In genomic region chr14:55707365-55707804, GRCh38 we compare ENCODE assay signal across 8 cellular contexts.
DNase-seq lines count a peak whose midpoint lies in the region; ATAC-seq and TF ChIP-seq lines count a peak whose summit lies in the region.

No MANE protein-coding gene starts in this region.

- no peaks in the 10 kb centered on the region for H3K79me1 ChIP-seq in H9 (ENCODE audit: insufficient read depth, low read depth, low read length, poor library complexity, severe bottlenecking)

- no peak overlapping the region for H2AFZ ChIP-seq in H9 (ENCODE audit: low read length)
- H2AFZ ChIP-seq in OCI-LY3 (ENCODE audit: low read depth, low read length): no peak overlapping the region

- H3K56ac ChIP-seq in H9 (ENCODE audit: insufficient read length, low read depth, low read length): no peak overlapping the region

- no peak overlapping the region for H4K5ac ChIP-seq in H9 (ENCODE audit: insufficient read length, low read depth, low read length)

- H4K91ac ChIP-seq in H9 (ENCODE audit: insufficient read length, low read depth, low read length): no peak overlapping the region

- no peak overlapping the region for H3K4ac ChIP-seq in H9 (ENCODE audit: low read depth, low read length)

- H3K9ac ChIP-seq in H9 (ENCODE audit: extremely low read depth, insufficient read length, low read length) (no peak overlapping the region), OCI-LY3 (ENCODE audit: low read length) (no peak overlapping the region)

- ATAC-seq in GM18858 (IDR thresholded peaks at IDR 0.05; ENCODE audit: unreplicated experiment) (no peak), HG03565 (IDR thresholded peaks at IDR 0.05; ENCODE audit: unreplicated experiment) (no peak), GM18505 (IDR thresholded peaks at IDR 0.05; ENCODE audit: unreplicated experiment) (no peak)

- no peaks in the 10 kb centered on the region for H3K27me3 ChIP-seq in H9 (ENCODE audit: insufficient read depth, low read length)
- no peaks in the 10 kb centered on the region for H3K27me3 ChIP-seq in OCI-LY3 (ENCODE audit: low read depth, low read length)

- H2BK20ac ChIP-seq in H9 (ENCODE audit: low read depth, low read length, poor library complexity, severe bottlenecking): no peak overlapping the region

- H3K36me3 Mint-ChIP-seq in H9 (ENCODE audit: insufficient read depth in 1 of 3, low read depth in 3 of 3) (peaks cover 0 to 4% (median 0%) of the 10 kb centered on the region in 3 experiments; a peak in 2 of 7 replicates), osteocyte (ENCODE audit: unreplicated experiment) (no peaks in the 10 kb centered on the region)

- H3K27ac Mint-ChIP-seq in H9: no peak overlapping the region
- peak overlapping the region; percentile 28 for H3K27ac Mint-ChIP-seq in osteocyte (ENCODE audit: unreplicated experiment)

- H3K4me3 ChIP-seq in OCI-LY3 (ENCODE audit: low read length) (no peak overlapping the region), epithelial cell of esophagus (ENCODE audit: low read length) (no peak overlapping the region)

- no peak overlapping the region for H3K18ac ChIP-seq in H9 (ENCODE audit: insufficient read length, low read depth, low read length)

- H3K36me3 ChIP-seq in OCI-LY3 (replicated peaks; ENCODE audit: low read depth, low read length): no peaks in the 10 kb centered on the region

- H3K4me1 ChIP-seq in H9 (ENCODE audit: insufficient read depth, low read length): no peaks in the 10 kb centered on the region
- peaks cover 2% of the 10 kb centered on the region for H3K4me1 ChIP-seq in OCI-LY3 (ENCODE audit: low read length)

- no peak overlapping the region for H3K23ac ChIP-seq in H9 (ENCODE audit: insufficient read length, low read depth, low read length)

- DNase-seq in AG20443 (ENCODE audit: low spot score): peak; percentile 52
- DNase-seq in H9: no peak
- DNase-seq in epithelial cell of esophagus (ENCODE audit: low read depth): peak; percentile 66
- DNase-seq in osteocyte (ENCODE audit: extremely low spot score, unreplicated experiment): no peak

- H3K4me3 Mint-ChIP-seq in H9: no peak overlapping the region
- H3K4me3 Mint-ChIP-seq in osteocyte (ENCODE audit: unreplicated experiment): no peak overlapping the region

- TF ChIP-seq CTCF in H9 (conservative IDR thresholded peaks at IDR 0.05) (peak; percentile 72), OCI-LY3 (IDR thresholded peaks at IDR 0.05; ENCODE audit: low read depth, low read length) (peak; percentile 68), epithelial cell of esophagus (IDR thresholded peaks at IDR 0.05; ENCODE audit: insufficient read depth, low read depth, low read length, missing control alignments) (peak; percentile 71), osteocyte (IDR thresholded peaks at IDR 0.05) (peak; percentile 76)

- no peak overlapping the region for H4K8ac ChIP-seq in H9 (replicated peaks; ENCODE audit: insufficient read length, low read depth, low read length)

- H3K27ac ChIP-seq in H9 (ENCODE audit: insufficient read length, low read depth, low read length): no peak overlapping the region
- no peak overlapping the region for H3K27ac ChIP-seq in OCI-LY3 (ENCODE audit: low read length)

- no CpG with 5 or more reads among the region's 6 CpGs for WGBS in H9 (ENCODE audit: extremely low coverage, insufficient read length, low lambda C conversion rate)

- H3K4me2 ChIP-seq in H9 (ENCODE audit: insufficient read depth, insufficient read length, low read length) (no peak overlapping the region), OCI-LY3 (ENCODE audit: low read length) (no peak overlapping the region)

- H3K9me3 Mint-ChIP-seq in H9 (peaks cover 0 to 8% of the 10 kb centered on the region in 2 experiments; a peak in 4 of 5 replicates), osteocyte (ENCODE audit: unreplicated experiment) (no peaks in the 10 kb centered on the region)

- no peak overlapping the region for H2BK5ac ChIP-seq in H9 (ENCODE audit: insufficient read length, low read length)

- H3K27me3 Mint-ChIP-seq in H9 (ENCODE audit: low read depth) (no peaks in the 10 kb centered on the region), osteocyte (ENCODE audit: unreplicated experiment) (no peaks in the 10 kb centered on the region)

- H3K9me3 ChIP-seq in H9 (ENCODE audit: control insufficient read depth, low read depth, low read length): no peaks in the 10 kb centered on the region
- no peaks in the 10 kb centered on the region for H3K9me3 ChIP-seq in OCI-LY3 (ENCODE audit: insufficient read depth, low read length)

- H2BK12ac ChIP-seq in H9 (ENCODE audit: insufficient read length, low read depth, low read length): no peak overlapping the region

- H3K4me1 Mint-ChIP-seq in H9 (peaks cover under 1 to 3% of the 10 kb centered on the region in 2 experiments; a peak in 3 of 4 replicates), osteocyte (ENCODE audit: unreplicated experiment) (no peaks in the 10 kb centered on the region)

- TF ChIP-seq POLR2A in GM18505 (IDR thresholded peaks at IDR 0.05; ENCODE audit: borderline replicate concordance, extremely low read depth, insufficient read depth, insufficient read length): no peak

- no peaks in the 10 kb centered on the region for H3K79me2 ChIP-seq in H9 (ENCODE audit: insufficient read depth, low read length)
- no peaks in the 10 kb centered on the region for H3K79me2 ChIP-seq in OCI-LY3 (ENCODE audit: low read length)

- H3K14ac ChIP-seq in H9 (ENCODE audit: insufficient read depth, low read length): no peak overlapping the region

- no peak overlapping the region for H2BK15ac ChIP-seq in H9 (ENCODE audit: low read depth, low read length)

- H3T11ph ChIP-seq in H9 (ENCODE audit: low read length): no peak overlapping the region

- H3K23me2 ChIP-seq in H9 (ENCODE audit: insufficient read length, low read depth, low read length, poor library complexity, severe bottlenecking): no peaks in the 10 kb centered on the region

- no peak overlapping the region for H2BK120ac ChIP-seq in H9 (ENCODE audit: low read depth, low read length, poor library complexity, severe bottlenecking)

- no peaks in the 10 kb centered on the region for H4K20me1 ChIP-seq in H9 (ENCODE audit: control insufficient read depth, insufficient read depth, insufficient read length)
- H4K20me1 ChIP-seq in OCI-LY3 (ENCODE audit: insufficient read depth, low read length): no peaks in the 10 kb centered on the region

- H2AK5ac ChIP-seq in H9 (ENCODE audit: insufficient read length, low read length): no peak overlapping the region

Comparison
In these comparisons a context has a peak if more than half of its experiments do, and no peak if none do; other contexts are left out.
1. DNase-seq: peak in AG20443 (single experiment) and epithelial cell of esophagus (single experiment); none in H9 (single experiment) and osteocyte (single experiment).
2. Peak in every context shown above with its lines, with median percentiles within 50 percentile points of each other: CTCF ChIP-seq.